ENCODE assay signal across 1 cellular context in the genomic region with DNA sequence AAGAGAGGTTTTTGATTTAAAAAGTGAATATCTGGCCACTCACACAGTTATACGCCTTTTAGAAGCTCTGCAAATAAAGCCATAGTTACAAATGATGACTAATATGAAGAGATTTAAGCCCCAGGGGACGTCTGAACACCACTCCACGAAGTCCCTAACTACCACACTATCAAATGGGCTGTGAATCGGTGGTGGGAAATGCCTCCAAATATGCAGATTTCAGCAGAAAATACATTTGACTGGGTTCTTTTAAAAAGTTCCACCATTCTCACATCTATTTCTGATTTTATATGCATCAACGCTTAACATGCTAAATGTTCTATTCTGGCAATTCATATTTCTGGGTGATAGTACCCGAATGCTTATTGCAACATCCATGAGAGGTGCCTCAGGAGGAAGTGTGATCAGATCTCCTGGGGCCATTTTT.
TF ChIP-seq lines count a peak whose summit lies in the region.

No MANE protein-coding gene starts in this region.

TF ChIP-seq in HepG2, 621 proteins besides CTCF, POLR2A, EP300 and RAD21:
- no peak for TF ChIP-seq HNRNPH1 (optimal IDR thresholded peaks at IDR 0.05; ENCODE audit: low read depth, low read length)
- TF ChIP-seq ZNF333 (CRISPR knock-in tag; IDR thresholded peaks at IDR 0.05; ENCODE audit: borderline replicate concordance): no peak
